ENCODE assay signal across 8 cellular contexts in genomic region chr13:87249847-87250246, GRCh38.
DNase-seq lines count a peak whose midpoint lies in the region; ATAC-seq, FAIRE-seq and TF ChIP-seq lines count a peak whose summit lies in the region.
"Not testable (repeated sequence)": the region's sequence is repeated elsewhere in the genome, so short reads cannot be mapped to it uniquely, and the experiment has no call there.

No MANE protein-coding gene starts in this region.

- TF ChIP-seq POLR2A in HepG2 (IDR thresholded peaks at IDR 0.05; ENCODE audit: insufficient read depth in 1 of 2, low read depth in 2 of 2, low read length in 2 of 2) = not testable (repeated sequence)

- DNase-seq in GM23338 (ENCODE audit: low spot score) (peak; percentile 73), endodermal cell (peak; percentile 59), HepG2 (ENCODE audit: low spot score) (peak; percentile 1)
- DNase-seq in Karpas-422; SK-N-SH; brain microvascular endothelial cell; neural progenitor cell (ENCODE audit: low spot score): not testable (repeated sequence)

- not testable (repeated sequence) for H3K4me3 Mint-ChIP-seq in GM23338, endodermal cell, neural progenitor cell

- not testable (repeated sequence) for H3K9me3 Mint-ChIP-seq in GM23338, endodermal cell, neural progenitor cell

- TF ChIP-seq EP300 in SK-N-SH (IDR thresholded peaks at IDR 0.05; ENCODE audit: borderline replicate concordance in 1 of 2, low read depth in 1 of 2, low read length in 1 of 2); HepG2 (IDR thresholded peaks at IDR 0.05; ENCODE audit: low read depth in 2 of 2, low read length in 2 of 2); HepG2 (CRISPR knock-in tag; IDR thresholded peaks at IDR 0.05; ENCODE audit: borderline replicate concordance): not testable (repeated sequence)

- H3K36me3 Mint-ChIP-seq in GM23338 (ENCODE audit: low read depth); endodermal cell (ENCODE audit: low read depth); neural progenitor cell: not testable (repeated sequence)

- not testable (repeated sequence) for H3K9me2 ChIP-seq in GM23338 (ENCODE audit: insufficient read depth); Karpas-422 (replicated peaks; ENCODE audit: insufficient read depth, low read length); SK-N-SH

- H3K36me3 ChIP-seq in GM23338 (ENCODE audit: insufficient read depth); Karpas-422 (ENCODE audit: insufficient read depth, low read length); SK-N-SH (replicated peaks in 1 of 2; ENCODE audit: control insufficient read depth in 1 of 2, insufficient read depth in 2 of 2, low read length in 1 of 2); brain microvascular endothelial cell (replicated peaks); endodermal cell (ENCODE audit: control insufficient read depth, insufficient read depth, low read length); HepG2 (replicated peaks in 1 of 2; ENCODE audit: control insufficient read depth in 1 of 2, insufficient read depth in 2 of 2, low read length in 2 of 2); neural progenitor cell: not testable (repeated sequence)

- H3K27me3 Mint-ChIP-seq in GM23338 (ENCODE audit: insufficient read depth, low read depth, poor library complexity); endodermal cell (ENCODE audit: insufficient read depth); neural progenitor cell (ENCODE audit: insufficient read depth, low read depth): not testable (repeated sequence)

- intact Hi-C loops in HepG2 (cut with micrococcal nuclease; ENCODE audit: unreplicated experiment) = loop anchor here (10.0 kb wide), 1 partner anchor 525 kb away; no protein-coding TSS in a partner anchor

- not testable (repeated sequence) for H3K79me2 ChIP-seq in GM23338 (replicated peaks; ENCODE audit: insufficient read depth); Karpas-422 (ENCODE audit: low read length); SK-N-SH (ENCODE audit: insufficient read depth); HepG2 (ENCODE audit: insufficient read depth, low read length); neural progenitor cell (ENCODE audit: low read depth)

- H3K9ac ChIP-seq in Karpas-422 (ENCODE audit: low read length); SK-N-SH; endodermal cell (ENCODE audit: extremely low read depth, low read length, poor library complexity, severe bottlenecking); HepG2 (ENCODE audit: insufficient read depth, low read depth, low read length); neural progenitor cell: not testable (repeated sequence)

- peak; percentile 30 for TF ChIP-seq CTCF in C4-2B (conservative IDR thresholded peaks at IDR 0.05)
- peak; percentile 50 for TF ChIP-seq CTCF in GM23338 (conservative IDR thresholded peaks at IDR 0.05; ENCODE audit: low read depth in 2 of 2)
- peak; percentile 20; the same call in 1 of the 2 replicates for TF ChIP-seq CTCF in SK-N-SH (IDR thresholded peaks at IDR 0.05)
- peak; percentile 4 for TF ChIP-seq CTCF in brain microvascular endothelial cell (IDR thresholded peaks at IDR 0.05; ENCODE audit: low read depth, low read length, missing control alignments)
- peak; percentile 34 for TF ChIP-seq CTCF in endodermal cell (conservative IDR thresholded peaks at IDR 0.05)
- not testable (repeated sequence) for TF ChIP-seq CTCF in HepG2 (CRISPR knock-in tag; IDR thresholded peaks at IDR 0.05)
- peak; percentile 14 for TF ChIP-seq CTCF in neural progenitor cell (IDR thresholded peaks at IDR 0.05)

- H3K9me3 ChIP-seq in Karpas-422 (ENCODE audit: low read length); SK-N-SH; endodermal cell (ENCODE audit: control insufficient read depth, low read length); HepG2 (ENCODE audit: low read length); neural progenitor cell (ENCODE audit: low read depth): not testable (repeated sequence)

- H3F3A ChIP-seq in GM23338 (replicated peaks; ENCODE audit: low read depth); SK-N-SH (replicated peaks; ENCODE audit: insufficient read depth); neural progenitor cell (ENCODE audit: low read depth): not testable (repeated sequence)

- not testable (repeated sequence) for TF ChIP-seq RAD21 in SK-N-SH (IDR thresholded peaks at IDR 0.05; ENCODE audit: low read length); HepG2 (CRISPR knock-in tag; IDR thresholded peaks at IDR 0.05)

- FAIRE-seq in HepG2 (lab: Jason Lieb, UNC) = not testable (repeated sequence)

- H3K27ac ChIP-seq in C4-2B; GM23338 (ENCODE audit: low read depth); Karpas-422 (ENCODE audit: low read length); SK-N-SH (ENCODE audit: low read depth in 2 of 2, low read length in 1 of 2); brain microvascular endothelial cell; endodermal cell (ENCODE audit: low read depth, low read length); HepG2 (ENCODE audit: extremely low read length, insufficient read depth, low read length); neural progenitor cell: not testable (repeated sequence)

- ATAC-seq in GM23338 (peak; percentile 47; the same call in 2 of the 3 replicates), HepG2 (peak; percentile 30; the same call in 1 of the 3 replicates)

- not testable (repeated sequence) for H3K4me1 Mint-ChIP-seq in GM23338, endodermal cell, neural progenitor cell

- H4K20me1 ChIP-seq in GM23338 (replicated peaks; ENCODE audit: insufficient read depth); Karpas-422 (ENCODE audit: insufficient read depth, low read depth, low read length); SK-N-SH (ENCODE audit: insufficient read depth); HepG2 (ENCODE audit: insufficient read depth, low read length); neural progenitor cell (ENCODE audit: low read depth): not testable (repeated sequence)

- H2AFZ ChIP-seq in GM23338; SK-N-SH (ENCODE audit: low read depth); HepG2 (ENCODE audit: low read length); neural progenitor cell (replicated peaks): not testable (repeated sequence)
- peak overlapping the region; percentile 60; the same call in 1 of the 2 replicates for H2AFZ ChIP-seq in Karpas-422 (ENCODE audit: low read length)

- CTCF ChIA-PET in SK-N-SH (lab: Yijun Ruan, JAX); HepG2 (lab: Yijun Ruan, JAX; ENCODE audit: low intra/inter-chr PET ratio, low total read pairs): not testable (repeated sequence)

- WGBS in SK-N-SH (ENCODE audit: low lambda C conversion rate) = 26% methylated on average over 8 of the region's 8 CpGs
- 88 to 93% methylated on average over 3 to 8 of the region's 8 CpGs for WGBS in endodermal cell (ENCODE audit: insufficient coverage in 1 of 2, insufficient read length in 1 of 2), 2 experiments
- 4% methylated on average over 8 of the region's 8 CpGs for WGBS in HepG2 (ENCODE audit: low lambda C conversion rate)

- not testable (repeated sequence) for H3K4me2 ChIP-seq in GM23338; Karpas-422 (ENCODE audit: low read depth, low read length, poor library complexity, severe bottlenecking); SK-N-SH; HepG2 (ENCODE audit: low read depth, low read length); neural progenitor cell

- BruUV-seq in HepG2 (replicated peaks; lab: Mats Ljungman, UMichigan) = not testable (repeated sequence)

- POLR2A ChIA-PET in SK-N-SH (lab: Yijun Ruan, JAX); HepG2 (lab: Yijun Ruan, JAX): not testable (repeated sequence)

- in situ Hi-C loops in brain microvascular endothelial cell (cut with HindIII; ENCODE audit: low pct_ligation_motif_present, low sequenced_read_pairs) = not testable (repeated sequence)
- in situ Hi-C loops in HepG2 (cut with HindIII; ENCODE audit: extremely low pct_ligation_motif_present, low pct_unique_long_range_greater_than_20kb) = loop anchor here (25.0 kb wide), 1 partner anchor 537 kb away; no protein-coding TSS in a partner anchor

- H3K27me3 ChIP-seq in GM23338 (ENCODE audit: insufficient read depth); Karpas-422 (ENCODE audit: low read length); SK-N-SH (ENCODE audit: insufficient read depth); brain microvascular endothelial cell (replicated peaks); endodermal cell (ENCODE audit: control insufficient read depth, insufficient read depth, low read length, poor library complexity, severe bottlenecking); HepG2 (ENCODE audit: control insufficient read depth in 1 of 2, insufficient read depth in 2 of 2, low read length in 2 of 2); neural progenitor cell: not testable (repeated sequence)

- not testable (repeated sequence) for H3K27ac Mint-ChIP-seq in GM23338, endodermal cell, neural progenitor cell

- H3K4me3 ChIP-seq in GM23338; Karpas-422 (ENCODE audit: low read length); SK-N-SH (ENCODE audit: low read depth in 2 of 2, low read length in 1 of 2); brain microvascular endothelial cell (ENCODE audit: low read depth, low read length); endodermal cell (ENCODE audit: low read length); HepG2 (replicated peaks in 1 of 3; ENCODE audit: insufficient read depth in 1 of 3, low read depth in 2 of 3, low read length in 3 of 3); neural progenitor cell: not testable (repeated sequence)

- H3K4me1 ChIP-seq in GM23338 (ENCODE audit: insufficient read depth); Karpas-422 (ENCODE audit: low read length); SK-N-SH (ENCODE audit: control insufficient read depth in 1 of 2, insufficient read depth in 2 of 2, low read depth in 1 of 2, low read length in 1 of 2); endodermal cell (ENCODE audit: control insufficient read depth, insufficient read depth, low read length); HepG2 (ENCODE audit: insufficient read depth, low read length); neural progenitor cell: not testable (repeated sequence)
